Comparison of ENCODE assay signal across 5 cellular contexts in genomic region chr2:89885071-89885470, GRCh38.
A peak's percentile ranks its signal among the peaks of the same experiment; 100 is the strongest.
DNase-seq lines count a peak whose midpoint lies in the region; ATAC-seq, FAIRE-seq and TF ChIP-seq lines count a peak whose summit lies in the region.
"Not testable (repeated sequence)": the region's sequence is repeated elsewhere in the genome, so short reads cannot be mapped to it uniquely, and the experiment has no call there.

No MANE protein-coding gene starts in this region.

- not testable (repeated sequence) for H3K36me3 ChIP-seq in GM12878 (ENCODE audit: control insufficient read depth in 2 of 2, insufficient read depth in 2 of 2, low read length in 1 of 2)

- not testable (repeated sequence) for H3K4me2 ChIP-seq in GM12878 (ENCODE audit: control insufficient read depth, insufficient read depth)

- TF ChIP-seq POLR2A in GM12878 (IDR thresholded peaks at IDR 0.05; ENCODE audit: low read depth, low read length) = not testable (repeated sequence)

- not testable (repeated sequence) for H3K79me2 ChIP-seq in GM12878 (ENCODE audit: control insufficient read depth, insufficient read depth, low read length)

- not testable (repeated sequence) for TF ChIP-seq EP300 in GM12878 (IDR thresholded peaks at IDR 0.05; ENCODE audit: borderline replicate concordance in 1 of 2, control insufficient read depth in 1 of 2, low read depth in 2 of 2, low read length in 2 of 2)

- H3K27ac ChIP-seq in GM12878 (ENCODE audit: control insufficient read depth, insufficient read depth) = not testable (repeated sequence)

- BruUV-seq in GM12878 (replicated peaks; lab: Mats Ljungman, UMichigan) = not testable (repeated sequence)

- not testable (repeated sequence) for H2AFZ ChIP-seq in GM12878 (ENCODE audit: control insufficient read depth, low read depth, low read length)

- not testable (repeated sequence) for TF ChIP-seq CTCF in GM12878 (IDR thresholded peaks at IDR 0.05 in 2 of 3, conservative IDR thresholded peaks at IDR 0.05 in 1 of 3; ENCODE audit: control insufficient read depth in 2 of 3, extremely low read depth in 1 of 3, insufficient read depth in 1 of 3, low read depth in 3 of 3, low read length in 3 of 3)

- SMC1A ChIA-PET in GM12878 (lab: Charles Lee; ENCODE audit: uncharacterized antibody, unreplicated experiment) = not testable (repeated sequence)

- not testable (repeated sequence) for TF ChIP-seq RAD21 in GM12878 (IDR thresholded peaks at IDR 0.05; ENCODE audit: insufficient read depth, low read depth, low read length)

- CTCF ChIA-PET in GM12878 (lab: Yijun Ruan, JAX) = not testable (repeated sequence)

- H3K9ac ChIP-seq in GM12878 (ENCODE audit: control insufficient read depth, insufficient read depth, low read length) = not testable (repeated sequence)

- not testable (repeated sequence) for H3K9me3 ChIP-seq in GM12878 (replicated peaks; ENCODE audit: control insufficient read depth, insufficient read depth, low read length)

- RAD21 ChIA-PET in GM12878 (lab: Charles Lee; ENCODE audit: unreplicated experiment) = not testable (repeated sequence)

- in situ Hi-C loops in GM12878 (cut with MboI) = not testable (repeated sequence)

- not testable (repeated sequence) for DNase-seq in GM12878 (ENCODE audit: low read depth, low spot score)

- ATAC-seq in GM18511 (IDR thresholded peaks at IDR 0.05; ENCODE audit: unreplicated experiment) (peak; percentile 55), GM19395 (IDR thresholded peaks at IDR 0.05; ENCODE audit: unreplicated experiment) (peak; percentile 59), HG02885 (IDR thresholded peaks at IDR 0.05; ENCODE audit: poor library complexity, unreplicated experiment) (peak; percentile 42), HG03432 (IDR thresholded peaks at IDR 0.05; ENCODE audit: unreplicated experiment) (peak; percentile 63), GM12878 (peak; percentile 42; the same call in 2 of the 3 replicates)

- not testable (repeated sequence) for H3K4me3 ChIP-seq in GM12878

- H3K4me1 ChIP-seq in GM12878 (ENCODE audit: control insufficient read depth, insufficient read depth, low read length) = not testable (repeated sequence)

- H3K27me3 ChIP-seq in GM12878 (replicated peaks in 1 of 2; ENCODE audit: control insufficient read depth in 2 of 2, insufficient read depth in 2 of 2, low read length in 1 of 2) = not testable (repeated sequence)

- H4K20me1 ChIP-seq in GM12878 (ENCODE audit: control insufficient read depth, insufficient read depth) = not testable (repeated sequence)

- 0% methylated on average over 1 of the region's 5 CpGs for WGBS in GM12878 (ENCODE audit: insufficient coverage, insufficient replicate concordance, low lambda C conversion rate, missing lambda C conversion rate)

- intact Hi-C loops in GM12878 (cut with micrococcal nuclease; ENCODE audit: unreplicated experiment) = not testable (repeated sequence)

- peak; percentile 65 for FAIRE-seq in GM12878 (lab: Jason Lieb, UNC)

- POLR2A ChIA-PET in GM12878 (lab: Charles Lee) = not testable (repeated sequence)
